Comparison of ENCODE assay signal across 1 cellular context in the genomic region with DNA sequence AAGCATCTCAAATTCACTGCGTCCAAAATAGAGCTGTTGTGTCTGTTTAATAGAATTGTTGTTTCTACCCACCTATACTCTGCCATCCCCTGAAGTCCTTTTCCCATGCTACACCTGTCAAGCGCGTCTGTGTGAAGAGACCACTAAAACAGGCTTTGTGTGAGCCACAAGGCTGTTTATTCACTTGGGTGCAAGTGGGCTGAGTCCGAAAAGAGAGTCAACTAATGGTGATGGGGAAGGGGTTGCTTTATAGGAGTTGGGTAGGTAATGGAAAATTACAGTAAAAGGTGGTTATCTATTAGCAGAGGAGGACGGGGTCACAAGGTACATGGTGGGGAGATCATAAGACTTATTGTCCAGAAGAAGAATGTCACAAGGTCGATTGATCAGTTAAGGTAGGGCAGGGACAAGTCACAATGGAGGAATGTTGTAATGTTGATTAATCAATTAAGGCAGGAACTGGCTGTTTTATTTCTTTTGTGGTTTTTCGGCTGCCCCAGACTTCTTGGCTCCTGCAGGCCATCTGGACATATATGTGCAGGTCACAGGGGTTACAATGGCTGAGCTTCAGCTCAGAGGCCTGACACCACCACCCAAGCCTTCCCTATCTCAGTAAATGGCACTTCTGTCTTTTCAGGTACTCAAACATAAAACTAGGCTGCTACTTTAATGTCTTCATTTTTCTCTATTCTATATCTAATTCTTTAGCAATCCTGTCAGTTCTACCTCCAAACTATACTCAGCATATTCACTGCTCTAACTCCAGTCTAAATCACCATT.
A peak's percentile ranks its signal among the peaks of the same experiment; 100 is the strongest.
TF ChIP-seq lines count a peak whose summit lies in the region.

No MANE protein-coding gene starts in this region.

TF ChIP-seq in K562, 482 proteins besides CTCF, POLR2A, EP300 and RAD21:
- 0 out of 2 replicates have a peak, but pooled peaks have one; percentile 8 for TF ChIP-seq ZNF316 (IDR thresholded peaks at IDR 0.05)
